In genomic region chr10:71964669-71965515, GRCh38 we compare ENCODE assay signal across 9 cellular contexts. TPM values are rescaled to one million over a fixed set of nuclear protein-coding genes. Genes with fewer than 3 reads are reported as not detected.
DNase-seq lines count a peak whose midpoint lies in the region; ATAC-seq, FAIRE-seq and TF ChIP-seq lines count a peak whose summit lies in the region.
"Had no signal": no experiment of that assay in that cellular context is flagged by ENCODE, and none has a peak within 500 bp of the region (broad histone marks: within the 10 kb centered on the region; RNA-seq: fewer than 3 reads in every experiment).

No MANE protein-coding gene starts in this region.

- no peaks in the 10 kb centered on the region for H3K36me3 ChIP-seq in neuron (ENCODE audit: insufficient read depth, low read length)

- H3K4me3 ChIP-seq in A549 (peak overlapping the region; percentile 77), fibroblast of the aortic adventitia (ENCODE audit: low read depth, low read length) (peak overlapping the region; percentile 98), neuron (ENCODE audit: low read length) (peak overlapping the region; percentile 73)

- ATAC-seq in A549 (peak; percentile 58 to 64), GM21786 (IDR thresholded peaks at IDR 0.05; ENCODE audit: unreplicated experiment) (no peak)

- H3K4me1 ChIP-seq in A549 = peaks cover 49% of the 10 kb centered on the region
- H3K4me1 ChIP-seq in neuron (ENCODE audit: insufficient read depth, low read length) = peaks cover 23% of the 10 kb centered on the region

- H3K4me2 ChIP-seq in A549 = peak overlapping the region; percentile 97

- H3K27ac Mint-ChIP-seq in IgD-negative memory B cell = no peak overlapping the region

- no peak for TF ChIP-seq EP300 in A549 (IDR thresholded peaks at IDR 0.05)

- H3K4me3 Mint-ChIP-seq in IgD-negative memory B cell = peak overlapping the region in 3 of 4 donors; percentile 52 to 61 (median 60)

- H2AFZ ChIP-seq in neuron (ENCODE audit: low read depth, low read length) = peak overlapping the region; percentile 70

- FAIRE-seq in A549 (lab: Jason Lieb, UNC) = no peak
- FAIRE-seq: islet of Langerhans had no signal

- no peak for TF ChIP-seq POLR2A in A549 (IDR thresholded peaks at IDR 0.05; ENCODE audit: low read length)

- POLR2A ChIA-PET in A549 (lab: Yijun Ruan, JAX) = interaction anchor here (1.0 to 1.7 kb wide), 6 partner anchors 9 to 309 kb away, joined by 3 to 16 read pairs (median 4); partner anchors contain the start of gene DDIT4

- CTCF ChIA-PET in A549 (lab: Yijun Ruan, JAX) = interaction anchor here (0.6 to 10.8 kb wide), 13 partner anchors 9 to 375 kb away, joined by 3 to 101 read pairs (median 4); no protein-coding TSS in a partner anchor

- DNase-seq in A549 (ENCODE audit: low read depth in 1 of 2, low spot score in 1 of 2) = peak; percentile 40 to 42
- DNase-seq in activated T-cell treated with anti-CD3 and anti-CD28 coated beads for 48 hours (ENCODE audit: low read depth) = peak; percentile 46
- peak; percentile 80 for DNase-seq in fibroblast of the aortic adventitia (ENCODE audit: low read depth)
- peak; percentile 78 for DNase-seq in ureter (ENCODE audit: low spot score)
- DNase-seq in HPDE6-E6E7 (ENCODE audit: extremely low spot score) = no peak

- peak overlapping the region; percentile 92 to 98 for H3K27ac ChIP-seq in A549

- peaks cover 0 to 3% (median 1%) of the 10 kb centered on the region in 3 donors for H3K4me1 Mint-ChIP-seq in IgD-negative memory B cell

- under 1% methylated on average over 15 of the region's 59 CpGs for WGBS in A549 (ENCODE audit: missing lambda C conversion rate)

- H3K9me3 ChIP-seq in A549 (no peaks in the 10 kb centered on the region), neuron (ENCODE audit: low read length) (peaks cover 5% of the 10 kb centered on the region)

- peaks cover 1% of the 10 kb centered on the region for H3K36me3 Mint-ChIP-seq in IgD-negative memory B cell

- no peaks in the 10 kb centered on the region for H3K27me3 ChIP-seq in neuron (ENCODE audit: insufficient read depth, low read length)

- no peak for TF ChIP-seq CTCF in A549 (IDR thresholded peaks at IDR 0.05)
- no peak for TF ChIP-seq CTCF in fibroblast of the aortic adventitia (IDR thresholded peaks at IDR 0.05; ENCODE audit: insufficient read depth, low read length)

- TF ChIP-seq RAD21 in A549 (conservative IDR thresholded peaks at IDR 0.05 in 1 of 2, IDR thresholded peaks at IDR 0.05 in 1 of 2) = no peak

- peaks cover 0 to 3% (median 0%) of the 10 kb centered on the region in 3 donors for H3K9me3 Mint-ChIP-seq in IgD-negative memory B cell

- peaks cover 50% of the 10 kb centered on the region for H3K27me3 Mint-ChIP-seq in IgD-negative memory B cell

TF ChIP-seq in A549, 52 proteins besides CTCF, POLR2A, EP300 and RAD21:
- TF ChIP-seq FOSL2 (IDR thresholded peaks at IDR 0.05) (no peak), FOSL2 (CRISPR knock-in tag; IDR thresholded peaks at IDR 0.05) (0 out of 2 replicates have a peak, but pooled peaks have one; percentile 12), MAX (IDR thresholded peaks at IDR 0.05) (peak; percentile 89), E2F6 (IDR thresholded peaks at IDR 0.05; ENCODE audit: borderline replicate concordance, low read depth) (peak; percentile 77), TP53 (CRISPR knock-in tag; IDR thresholded peaks at IDR 0.05) (no peak)
TF ChIP-seq in A549: peak in this region for 3.

RNA-seq across cellular contexts. Expression of gene CHST3, which starts 0.7 kb away (rescaled TPM):
- 12.8 and 13.8 TPM in 2 replicates for polyA plus RNA-seq in A549 (2011; rRNA removed)
- polyA plus RNA-seq in A549 (2012; cell fraction: cytosol; rRNA removed) = 8.7 and 12.5 TPM in 2 replicates
- 18.6 and 20.9 TPM in 2 replicates for polyA plus RNA-seq in A549 (2012; cell fraction: nucleus; rRNA removed)
- 20.3 to 23.1 TPM (median 21.7 TPM) in 3 replicates for polyA plus RNA-seq in A549 (2017; fragmentation: RNase III; extraction: RNeasy Plus Mini Kit Qiagen cat#74134 plus additional on column Dnase treatment)
- polyA minus RNA-seq in A549 (2011; rRNA and poly(A)+ RNA removed) = 19.1 and 21.1 TPM in 2 replicates
- polyA plus RNA-seq in IgD-negative memory B cell = not detected
- total RNA-seq in fibroblast of the aortic adventitia (ENCODE audit: low replicate concordance) = 18.6 and 19.3 TPM in 2 replicates
- total RNA-seq in ureter = 13.2 TPM
